16 cellular contexts compared by ENCODE assay signal in genomic region chr2:59176737-59177136, GRCh38.
DNase-seq lines count a peak whose midpoint lies in the region; ATAC-seq and TF ChIP-seq lines count a peak whose summit lies in the region.
"Had no signal": no experiment of that assay in that cellular context is flagged by ENCODE, and none has a peak within 500 bp of the region (broad histone marks: within the 10 kb centered on the region; RNA-seq: fewer than 3 reads in every experiment).

No MANE protein-coding gene starts in this region.

- peak; percentile 20; the same call in 1 of the 2 replicates for TF ChIP-seq CTCF in GM12874 (IDR thresholded peaks at IDR 0.05; ENCODE audit: insufficient read depth, low read depth, low read length)
- no peak for TF ChIP-seq CTCF in left lung (IDR thresholded peaks at IDR 0.05)

- ATAC-seq in GM18909 (IDR thresholded peaks at IDR 0.05; ENCODE audit: poor library complexity, unreplicated experiment), result peak; percentile 65
- no peak for ATAC-seq in left lung
- ATAC-seq: activated naive CD8-positive, alpha-beta T cell treated with anti-CD3 and anti-CD28 coated beads, Interleukin-2, amount 50 U/mL, for 24 hours; stimulated activated naive CD8-positive, alpha-beta T cell treated with anti-CD3 and anti-CD28 coated beads, Interleukin-15, Interleukin-2, amounts not matched to agents 100 U/mL and 50 U/mL, for 24 hours had no signal

- H3K9me3 ChIP-seq in left lung, result no peaks in the 10 kb centered on the region

- H3K27me3 ChIP-seq in left lung, result no peaks in the 10 kb centered on the region

- H3K36me3 ChIP-seq in left lung, result no peaks in the 10 kb centered on the region

- H3K4me1 ChIP-seq in left lung, result no peaks in the 10 kb centered on the region

- intact Hi-C loops in left lung (cut with DNase I), result no loop called here

- in situ Hi-C loops in SK-MEL-5 (cut with HindIII; ENCODE audit: low pct_unique_long_range_greater_than_20kb, low sequenced_read_pairs), result no loop called here

- no peak overlapping the region for H3K27ac ChIP-seq in left lung

- peak; percentile 15 for DNase-seq in Jurkat, Clone E6-1 (ENCODE audit: low read depth, low spot score)
- DNase-seq in SK-MEL-5 (ENCODE audit: low read depth, low spot score) (peak; percentile 25), hippocampal formation (lab: John Stamatoyannopoulos, UW) (no peak), COR-L47 (lab: John Stamatoyannopoulos, UW) (no peak), left lung (no peak), T-helper 1 cell (no peak)
- DNase-seq: activated CD4-positive, alpha-beta memory T cell treated with anti-CD3 and anti-CD28 coated beads, Interleukin-2, amount 10 ng/mL, durations not matched to agents 7 days and 5 days; activated naive CD8-positive, alpha-beta T cell treated with anti-CD3 and anti-CD28 coated beads, Interleukin-2, amount 50 U/mL, for 24 hours; DMS79; foreskin fibroblast; NCI-H1092 treated with DMSO at 0.1 percent for 48 hours; NK-92 treated with Interleukin-12 subunit alpha and Interleukin-12 subunit beta, amount 100 ng/mL, for 24 hours; small intestine; stimulated activated naive CD8-positive, alpha-beta T cell treated with anti-CD3 and anti-CD28 coated beads, Interleukin-15, Interleukin-2, amounts not matched to agents 100 U/mL and 50 U/mL, for 24 hours had no signal

- H3K4me3 ChIP-seq in Jurkat, Clone E6-1 (ENCODE audit: low read length), result no peak overlapping the region
- H3K4me3 ChIP-seq in left lung, result no peak overlapping the region

Comparison
In these comparisons a context has a peak if more than half of its experiments do, and no peak if none do; other contexts are left out.
1. DNase-seq: peak in Jurkat, Clone E6-1 (single experiment) and SK-MEL-5 (single experiment); none in hippocampal formation (0 of 2), COR-L47 (single experiment), left lung (0 of 2) and T-helper 1 cell (0 of 5).